17 cellular contexts compared by ENCODE assay signal in genomic region chr1:100349276-100349675, GRCh38.
"Had no signal": no experiment of that assay in that cellular context is flagged by ENCODE, and none has a peak within 500 bp of the region (broad histone marks: within the 10 kb centered on the region; RNA-seq: fewer than 3 reads in every experiment).

No MANE protein-coding gene starts in this region.

- H3K9me3 ChIP-seq: mucosa of descending colon, suprapubic skin, thyroid gland, upper lobe of right lung, vagina had no signal

- ATAC-seq: foreskin keratinocyte, left lobe of liver, mucosa of descending colon, natural killer cell, upper lobe of right lung had no signal

- H3K27ac Mint-ChIP-seq: dendritic cell treated with granulocyte-macrophage colony-stimulating factor and Interleukin-4, amounts not matched to agents 40 ng/mL and 50 ng/mL, for 4 days; natural killer cell had no signal

- H3K27me3 Mint-ChIP-seq: dendritic cell treated with granulocyte-macrophage colony-stimulating factor and Interleukin-4, amounts not matched to agents 40 ng/mL and 50 ng/mL, for 4 days had no signal

- H3K4me3 Mint-ChIP-seq: dendritic cell treated with granulocyte-macrophage colony-stimulating factor and Interleukin-4, amounts not matched to agents 40 ng/mL and 50 ng/mL, for 4 days; natural killer cell had no signal

- H3K4me2 ChIP-seq: smooth muscle cell had no signal

- H3K4me3 ChIP-seq: mucosa of descending colon, smooth muscle cell, suprapubic skin, thyroid gland, upper lobe of right lung, vagina had no signal

- DNase-seq: foreskin keratinocyte; kidney glomerular epithelial cell; mammary epithelial cell; natural killer cell; posterior cingulate gyrus; stimulated activated CD4-positive, alpha-beta T cell treated with anti-CD3 and anti-CD28 coated beads, Interleukin-2, amount 100 ng/mL, for 48 hours; stimulated activated naive CD4-positive, alpha-beta T cell treated with Interleukin-2 at 50 U/mL for 16 hours; thyroid gland; upper lobe of right lung had no signal

- FAIRE-seq: endothelial cell of umbilical vein had no signal

- H3K9me3 Mint-ChIP-seq: dendritic cell treated with granulocyte-macrophage colony-stimulating factor and Interleukin-4, amounts not matched to agents 40 ng/mL and 50 ng/mL, for 4 days; natural killer cell; neural crest cell had no signal

- H3K36me3 ChIP-seq: suprapubic skin, thyroid gland, upper lobe of right lung, vagina had no signal

- H3K27me3 ChIP-seq: foreskin keratinocyte, suprapubic skin, thyroid gland, upper lobe of right lung, vagina had no signal

- H3K27ac ChIP-seq: foreskin keratinocyte, suprapubic skin, thyroid gland, upper lobe of right lung, vagina had no signal
